In genomic region chr16:2835638-2836493, GRCh38 we compare ENCODE assay signal across 9 cellular contexts. TPM values are rescaled to one million over a fixed set of nuclear protein-coding genes. Genes with fewer than 3 reads are reported as not detected.
A peak's percentile ranks its signal among the peaks of the same experiment; 100 is the strongest.
DNase-seq lines count a peak whose midpoint lies in the region; ATAC-seq, FAIRE-seq and TF ChIP-seq lines count a peak whose summit lies in the region.
"Had no signal": no experiment of that assay in that cellular context is flagged by ENCODE, and none has a peak within 500 bp of the region (broad histone marks: within the 10 kb centered on the region; RNA-seq: fewer than 3 reads in every experiment).

No MANE protein-coding gene starts in this region.

- no peak overlapping the region for H2AK5ac ChIP-seq in neuronal stem cell (ENCODE audit: low read depth, low read length)

- H2BK15ac ChIP-seq in neuronal stem cell (ENCODE audit: low read length) = no peak overlapping the region

- no peak overlapping the region for H3K4me3 ChIP-seq in Caco-2 (ENCODE audit: low read depth, low read length)
- H3K4me3 ChIP-seq in endothelial cell of umbilical vein (replicated peaks in 1 of 3; ENCODE audit: insufficient read depth in 1 of 3, low read depth in 1 of 3, low read length in 3 of 3) = no peak overlapping the region
- no peak overlapping the region for H3K4me3 ChIP-seq in neuronal stem cell (ENCODE audit: low read length in 2 of 2)

- dilution Hi-C loops in endothelial cell of umbilical vein (cut with MboI; ENCODE audit: extremely low pct_ligation_motif_present, low sequenced_read_pairs) = no loop called here

- CTCF ChIA-PET in Caco-2 (lab: Charles Lee) (interaction anchor here (0.6 kb wide), 1 partner anchor 32 kb away, joined by 3 read pairs; no protein-coding TSS in a partner anchor), endothelial cell of umbilical vein (lab: Charles Lee) (interaction anchor here (0.6 kb wide), 1 partner anchor 39 kb away, joined by 4 read pairs; no protein-coding TSS in a partner anchor)

- no peaks in the 10 kb centered on the region for H3K79me2 ChIP-seq in endothelial cell of umbilical vein (ENCODE audit: control insufficient read depth, insufficient read depth, low read length)

- no peaks in the 10 kb centered on the region for H4K20me1 ChIP-seq in endothelial cell of umbilical vein (replicated peaks; ENCODE audit: control insufficient read depth, extremely low read depth, insufficient read depth, low read length)

- no peaks in the 10 kb centered on the region for H3K27me3 Mint-ChIP-seq in Caco-2 (ENCODE audit: insufficient read depth, unreplicated experiment)

- H2BK12ac ChIP-seq in neuronal stem cell (ENCODE audit: low read length) = peak overlapping the region; percentile 58

- no peak for ATAC-seq in GM18909 (IDR thresholded peaks at IDR 0.05; ENCODE audit: poor library complexity, unreplicated experiment)

- POLR2A ChIA-PET in Caco-2 (lab: Charles Lee) = no interaction called here
- POLR2A ChIA-PET in endothelial cell of umbilical vein (lab: Charles Lee) = no interaction called here

- H2AFZ ChIP-seq in endothelial cell of umbilical vein (ENCODE audit: low read depth, low read length) = peak overlapping the region; percentile 0
- H2AFZ ChIP-seq in neuronal stem cell (ENCODE audit: low read length) = peak overlapping the region; percentile 42

- H3K27me3 ChIP-seq in Caco-2 (replicated peaks; ENCODE audit: control insufficient read depth, insufficient read depth, low read length) = no peaks in the 10 kb centered on the region
- H3K27me3 ChIP-seq in endothelial cell of umbilical vein (ENCODE audit: control insufficient read depth in 2 of 2, insufficient read depth in 2 of 2, low read length in 2 of 2) = no peaks in the 10 kb centered on the region
- H3K27me3 ChIP-seq in neuronal stem cell (ENCODE audit: control insufficient read depth in 3 of 3, insufficient read depth in 3 of 3, low read depth in 1 of 3, low read length in 3 of 3) = peaks cover 0 to 13% (median 9%) of the 10 kb centered on the region in 3 experiments

- no peaks in the 10 kb centered on the region for H3K9me3 ChIP-seq in Caco-2
- H3K9me3 ChIP-seq in endothelial cell of umbilical vein (replicated peaks; ENCODE audit: control insufficient read depth, insufficient read depth, low read length) = no peaks in the 10 kb centered on the region
- H3K9me3 ChIP-seq in neuronal stem cell (replicated peaks in 1 of 2; ENCODE audit: control insufficient read depth in 2 of 2, insufficient read depth in 1 of 2, low read depth in 1 of 2, low read length in 2 of 2) = peaks cover 0 to 5% of the 10 kb centered on the region in 2 donors

- H3K4me1 ChIP-seq in Caco-2 (peaks cover 20% of the 10 kb centered on the region), endothelial cell of umbilical vein (ENCODE audit: control insufficient read depth, extremely low read depth, insufficient read depth, low read length) (peaks cover 11% of the 10 kb centered on the region), neuronal stem cell (ENCODE audit: control insufficient read depth in 2 of 2, insufficient read depth in 1 of 2, low read depth in 1 of 2, low read length in 2 of 2) (peaks cover 4 to 7% of the 10 kb centered on the region in 2 donors)

- H3K23ac ChIP-seq in neuronal stem cell (ENCODE audit: low read depth, low read length, poor library complexity) = no peak overlapping the region

- H3K9ac ChIP-seq in endothelial cell of umbilical vein (replicated peaks; ENCODE audit: extremely low read depth, insufficient read depth, low read length) (no peak overlapping the region), neuronal stem cell (ENCODE audit: low read depth, low read length, poor library complexity) (peak overlapping the region; percentile 34)

- peaks cover 25% of the 10 kb centered on the region for H3K4me1 Mint-ChIP-seq in Caco-2 (ENCODE audit: low read depth, unreplicated experiment)

- no peaks in the 10 kb centered on the region for H3K36me3 ChIP-seq in Caco-2 (ENCODE audit: control insufficient read depth, insufficient read depth, low read length)
- no peaks in the 10 kb centered on the region for H3K36me3 ChIP-seq in endothelial cell of umbilical vein (ENCODE audit: control insufficient read depth in 2 of 2, extremely low read depth in 1 of 2, insufficient read depth in 2 of 2, low read length in 2 of 2)
- no peaks in the 10 kb centered on the region for H3K36me3 ChIP-seq in neuronal stem cell (replicated peaks in 1 of 2; ENCODE audit: control insufficient read depth in 2 of 2, insufficient read depth in 2 of 2, low read length in 2 of 2)

- H3K14ac ChIP-seq in neuronal stem cell (ENCODE audit: low read length) = peak overlapping the region; percentile 97

- H3K36me3 Mint-ChIP-seq in Caco-2 (ENCODE audit: insufficient read depth, unreplicated experiment) = peaks cover 6% of the 10 kb centered on the region

- no peak for TF ChIP-seq CTCF in Caco-2 (IDR thresholded peaks at IDR 0.05; ENCODE audit: insufficient read depth in 1 of 2, low read depth in 1 of 2, low read length in 1 of 2, severe bottlenecking in 1 of 2, unreplicated experiment in 1 of 2)
- no peak for TF ChIP-seq CTCF in endothelial cell of umbilical vein (IDR thresholded peaks at IDR 0.05; ENCODE audit: extremely low read depth in 1 of 2, insufficient read depth in 1 of 2, low read depth in 1 of 2, low read length in 2 of 2)

- no CpG with 5 or more reads among the region's 22 CpGs for WGBS in neuronal stem cell (ENCODE audit: extremely low coverage in 2 of 2, insufficient read length in 2 of 2, insufficient replicate concordance in 1 of 2), 2 donors

- peak overlapping the region; percentile 49 for H3K4me3 Mint-ChIP-seq in Caco-2 (ENCODE audit: unreplicated experiment)
- H3K4me3 Mint-ChIP-seq: dendritic cell treated with granulocyte-macrophage colony-stimulating factor and Interleukin-4, amounts not matched to agents 40 ng/mL and 50 ng/mL, for 4 days had no signal

- no peak for TF ChIP-seq POLR2A in endothelial cell of umbilical vein (IDR thresholded peaks at IDR 0.05; ENCODE audit: low read depth, low read length)

- H3K79me1 ChIP-seq in neuronal stem cell (ENCODE audit: low read depth, low read length) = peaks cover 1% of the 10 kb centered on the region

- peak overlapping the region; percentile 93 for H3K27ac Mint-ChIP-seq in Caco-2 (ENCODE audit: unreplicated experiment)
- H3K27ac Mint-ChIP-seq: dendritic cell treated with granulocyte-macrophage colony-stimulating factor and Interleukin-4, amounts not matched to agents 40 ng/mL and 50 ng/mL, for 4 days had no signal

- no peaks in the 10 kb centered on the region for H3K9me1 ChIP-seq in endothelial cell of umbilical vein (replicated peaks; ENCODE audit: control insufficient read depth, extremely low read depth, insufficient read depth, low read length)

- BruUV-seq in Caco-2 (replicated peaks; lab: Mats Ljungman, UMichigan) (no TSS peak), endothelial cell of umbilical vein (replicated peaks; lab: Mats Ljungman, UMichigan) (no TSS peak)

- H3K9me3 Mint-ChIP-seq in Caco-2 (ENCODE audit: unreplicated experiment) = no peaks in the 10 kb centered on the region
- H3K9me3 Mint-ChIP-seq: dendritic cell treated with granulocyte-macrophage colony-stimulating factor and Interleukin-4, amounts not matched to agents 40 ng/mL and 50 ng/mL, for 4 days had no signal

- peak; percentile 93 for FAIRE-seq in endothelial cell of umbilical vein (lab: Jason Lieb, UNC)
- FAIRE-seq in GM19239 (lab: Jason Lieb, UNC) = no peak

- no peak overlapping the region for H4K8ac ChIP-seq in neuronal stem cell (ENCODE audit: low read depth, low read length)

- DNase-seq in Caco-2 (peak; percentile 65 to 78), MV-4-11 (lab: John Stamatoyannopoulos, UW) (peak; percentile 43), endothelial cell of umbilical vein (ENCODE audit: low read depth, low spot score) (peak; percentile 73), neuronal stem cell (ENCODE audit: low spot score) (no peak), GM19239 (ENCODE audit: insufficient read length, low spot score) (no peak), DMS79 (lab: John Stamatoyannopoulos, UW) (no peak)
- no peak for DNase-seq in activated T-cell treated with anti-CD3 and anti-CD28 coated beads, Interleukin-2, amount 50 U/mL, for 48 hours

- peak overlapping the region; percentile 30 for H3K27ac ChIP-seq in endothelial cell of umbilical vein (ENCODE audit: insufficient read depth, low read depth, low read length)
- H3K27ac ChIP-seq in neuronal stem cell (replicated peaks; ENCODE audit: low read length) = no peak overlapping the region

- peak overlapping the region; percentile 39 for H2BK5ac ChIP-seq in neuronal stem cell (ENCODE audit: low read length)

- H3K4ac ChIP-seq in neuronal stem cell (ENCODE audit: low read length) = no peak overlapping the region

- intact Hi-C loops in Caco-2 (cut with micrococcal nuclease; ENCODE audit: unreplicated experiment) (loop anchor here (1.0 to 5.0 kb wide), 2 partner anchors 10 to 39 kb away; partner anchors contain the start of gene PRSS41), endothelial cell of umbilical vein (cut with micrococcal nuclease) (loop anchor here (10.0 kb wide), 1 partner anchor 61 kb away; the partner anchor contains the start of gene ELOB)

- H3K4me2 ChIP-seq in endothelial cell of umbilical vein (ENCODE audit: insufficient read depth, low read length) (peak overlapping the region; percentile 26), neuronal stem cell (ENCODE audit: insufficient read depth, low read length, poor library complexity, severe bottlenecking) (no peak overlapping the region)

- no peak overlapping the region for H4K91ac ChIP-seq in neuronal stem cell (ENCODE audit: low read depth, low read length, poor library complexity)

- peak overlapping the region; percentile 60 for H3K18ac ChIP-seq in neuronal stem cell (ENCODE audit: low read length)

- H2BK120ac ChIP-seq in neuronal stem cell (ENCODE audit: low read depth, low read length) = no peak overlapping the region

RNA-seq across cellular contexts. Expression of gene ZG16B, which starts 5.8 kb away (rescaled TPM):
- total RNA-seq in Caco-2 (2022) = 0.34 TPM in 1 of 2 replicates, not detected in the other
- total RNA-seq in endothelial cell of umbilical vein = not detected in 2 replicates
- 0.22 and 0.25 TPM in 2 replicates for polyA plus RNA-seq in endothelial cell of umbilical vein
- 0.10 and 0.27 TPM in 2 replicates for polyA plus RNA-seq in endothelial cell of umbilical vein (2011; cell fraction: cytosol; rRNA removed)
- 0.22 and 0.46 TPM in 2 replicates for polyA plus RNA-seq in endothelial cell of umbilical vein (2011; cell fraction: nucleus; rRNA removed)
- 0.46 TPM in 1 of 2 replicates, not detected in the other for polyA plus RNA-seq in endothelial cell of umbilical vein (2012)
- not detected in 2 replicates for polyA minus RNA-seq in endothelial cell of umbilical vein
- 3.9 TPM for polyA minus RNA-seq in endothelial cell of umbilical vein (2011; cell fraction: cytosol; rRNA and poly(A)+ RNA removed)
- polyA minus RNA-seq in endothelial cell of umbilical vein (2011; cell fraction: nucleus; rRNA and poly(A)+ RNA removed) = not detected in 2 replicates
- not detected for polyA plus RNA-seq in neuronal stem cell (2013, experiment 1 of 2)
- not detected for polyA plus RNA-seq in neuronal stem cell (2013, experiment 2 of 2)

RNA-seq across cellular contexts. Expression of gene PRSS21, which starts 18.8 kb away (rescaled TPM):
- total RNA-seq in Caco-2 (2022) = not detected in 2 replicates
- total RNA-seq in endothelial cell of umbilical vein = not detected in 2 replicates
- 0.19 and 0.28 TPM in 2 replicates for polyA plus RNA-seq in endothelial cell of umbilical vein
- 0.12 and 0.23 TPM in 2 replicates for polyA plus RNA-seq in endothelial cell of umbilical vein (2011; cell fraction: cytosol; rRNA removed)
- not detected in 2 replicates for polyA plus RNA-seq in endothelial cell of umbilical vein (2011; cell fraction: nucleus; rRNA removed)
- not detected in 2 replicates for polyA plus RNA-seq in endothelial cell of umbilical vein (2012)
- polyA minus RNA-seq in endothelial cell of umbilical vein = 0.63 and 2.7 TPM in 2 replicates
- polyA minus RNA-seq in endothelial cell of umbilical vein (2011; cell fraction: cytosol; rRNA and poly(A)+ RNA removed) = 85.5 TPM
- polyA minus RNA-seq in endothelial cell of umbilical vein (2011; cell fraction: nucleus; rRNA and poly(A)+ RNA removed) = 1.3 TPM in 1 of 2 replicates, not detected in the other
- not detected for polyA plus RNA-seq in neuronal stem cell (2013, experiment 1 of 2)
- polyA plus RNA-seq in neuronal stem cell (2013, experiment 2 of 2) = not detected

RNA-seq across cellular contexts. Expression of gene PRSS22, which starts 22.1 kb away (rescaled TPM):
- 131 TPM in 2 replicates for total RNA-seq in Caco-2 (2022)
- not detected in 2 replicates for total RNA-seq in endothelial cell of umbilical vein
- polyA plus RNA-seq in endothelial cell of umbilical vein = not detected in 2 replicates
- polyA plus RNA-seq in endothelial cell of umbilical vein (2011; cell fraction: cytosol; rRNA removed) = not detected in 2 replicates
- not detected in 2 replicates for polyA plus RNA-seq in endothelial cell of umbilical vein (2011; cell fraction: nucleus; rRNA removed)
- polyA plus RNA-seq in endothelial cell of umbilical vein (2012) = not detected in 2 replicates
- polyA minus RNA-seq in endothelial cell of umbilical vein = not detected in 2 replicates
- not detected for polyA minus RNA-seq in endothelial cell of umbilical vein (2011; cell fraction: cytosol; rRNA and poly(A)+ RNA removed)
- not detected in 2 replicates for polyA minus RNA-seq in endothelial cell of umbilical vein (2011; cell fraction: nucleus; rRNA and poly(A)+ RNA removed)
- not detected for polyA plus RNA-seq in neuronal stem cell (2013, experiment 1 of 2)
- polyA plus RNA-seq in neuronal stem cell (2013, experiment 2 of 2) = not detected

RNA-seq across cellular contexts. Expression of gene PRSS41, which starts 37.6 kb away (rescaled TPM):
- total RNA-seq in Caco-2 (2022) (not detected in 2 replicates), endothelial cell of umbilical vein (not detected in 2 replicates)
- polyA plus RNA-seq in endothelial cell of umbilical vein = not detected in 2 replicates
- not detected in 2 replicates for polyA plus RNA-seq in endothelial cell of umbilical vein (2011; cell fraction: cytosol; rRNA removed)
- not detected in 2 replicates for polyA plus RNA-seq in endothelial cell of umbilical vein (2011; cell fraction: nucleus; rRNA removed)
- polyA plus RNA-seq in endothelial cell of umbilical vein (2012) = not detected in 2 replicates
- not detected in 2 replicates for polyA minus RNA-seq in endothelial cell of umbilical vein
- not detected for polyA minus RNA-seq in endothelial cell of umbilical vein (2011; cell fraction: cytosol; rRNA and poly(A)+ RNA removed)
- polyA minus RNA-seq in endothelial cell of umbilical vein (2011; cell fraction: nucleus; rRNA and poly(A)+ RNA removed) = not detected in 2 replicates
- not detected for polyA plus RNA-seq in neuronal stem cell (2013, experiment 1 of 2)
- polyA plus RNA-seq in neuronal stem cell (2013, experiment 2 of 2) = not detected

RNA-seq across cellular contexts. Expression of gene FLYWCH2, which starts 47.1 kb away (rescaled TPM):
- total RNA-seq in Caco-2 (2022) (26.0 and 28.7 TPM in 2 replicates), endothelial cell of umbilical vein (18.3 and 24.1 TPM in 2 replicates)
- 34.6 and 45.1 TPM in 2 replicates for polyA plus RNA-seq in endothelial cell of umbilical vein
- 21.5 and 38.9 TPM in 2 replicates for polyA plus RNA-seq in endothelial cell of umbilical vein (2011; cell fraction: cytosol; rRNA removed)
- polyA plus RNA-seq in endothelial cell of umbilical vein (2011; cell fraction: nucleus; rRNA removed) = 10.8 and 12.1 TPM in 2 replicates
- 22.9 and 29.6 TPM in 2 replicates for polyA plus RNA-seq in endothelial cell of umbilical vein (2012)
- 5.2 and 7.3 TPM in 2 replicates for polyA minus RNA-seq in endothelial cell of umbilical vein
- polyA minus RNA-seq in endothelial cell of umbilical vein (2011; cell fraction: cytosol; rRNA and poly(A)+ RNA removed) = 92.6 TPM
- polyA minus RNA-seq in endothelial cell of umbilical vein (2011; cell fraction: nucleus; rRNA and poly(A)+ RNA removed) = 1.4 and 3.6 TPM in 2 replicates
- polyA plus RNA-seq in neuronal stem cell (2013, experiment 1 of 2) = 25.5 TPM
- 24.0 TPM for polyA plus RNA-seq in neuronal stem cell (2013, experiment 2 of 2)

Comparison
In these comparisons a context has a peak if more than half of its experiments do, and no peak if none do; other contexts are left out.
1. DNase-seq: peak in Caco-2 (2 of 2), MV-4-11 (single experiment) and endothelial cell of umbilical vein (single experiment); none in neuronal stem cell (single experiment), GM19239 (single experiment), activated T-cell treated with anti-CD3 and anti-CD28 coated beads, Interleukin-2, amount 50 U/mL, for 48 hours (0 of 2) and DMS79 (single experiment).
2. RNA of gene PRSS22, which starts 22.1 kb away (total RNA-seq): 131 TPM in Caco-2; not detected in endothelial cell of umbilical vein; every median in the first group is over 100 times any median in the second.